26 cellular contexts compared by ENCODE assay signal in the genomic region with DNA sequence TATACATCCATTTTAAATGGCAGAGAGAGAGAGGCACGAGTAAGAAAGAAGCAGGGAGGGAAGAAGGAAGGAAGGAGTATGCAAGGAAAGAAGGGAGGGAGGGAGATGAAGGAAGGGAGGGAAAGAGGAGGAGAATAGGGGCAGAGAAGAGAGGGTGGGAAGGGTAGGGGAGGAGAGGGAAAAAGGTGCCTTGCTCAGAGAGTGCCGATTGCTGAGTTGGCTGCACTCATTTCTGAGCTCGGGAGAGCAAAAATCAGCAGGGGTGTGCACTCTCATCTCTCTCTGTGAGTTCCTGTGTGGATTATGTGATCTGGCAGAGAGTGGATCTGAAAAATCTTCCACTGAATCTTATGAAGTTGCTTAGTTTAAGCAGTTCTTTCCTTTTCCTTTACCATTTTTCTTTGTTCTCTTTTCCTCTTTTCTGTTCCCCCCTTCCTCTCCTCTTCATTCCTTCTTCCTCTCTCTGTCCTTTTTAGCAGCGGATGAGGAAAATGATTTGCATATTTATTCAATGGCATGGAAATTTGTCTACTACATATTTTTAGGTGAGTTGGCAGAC.
"Had no signal": no experiment of that assay in that cellular context is flagged by ENCODE, and none has a peak within 500 bp of the region (broad histone marks: within the 10 kb centered on the region; RNA-seq: fewer than 3 reads in every experiment).

No MANE protein-coding gene starts in this region.

- H3K9me3 ChIP-seq: lower lobe of right lung, neutrophil, ovary, prostate gland, suprapubic skin, thoracic aorta, upper lobe of right lung had no signal

- H3K36me3 ChIP-seq: left lung, lower lobe of right lung, neutrophil, ovary, prostate gland, sigmoid colon, spleen, suprapubic skin, thoracic aorta, tibial artery, upper lobe of right lung had no signal

- DNase-seq: hippocampal formation; kidney; left colon; left lung; lower lobe of right lung; mammary epithelial cell; mesenchymal stem cell; naive thymus-derived CD8-positive, alpha-beta T cell; occipital lobe; ovary; retina; right cardiac atrium; sigmoid colon; small intestine; spleen; stimulated activated CD4-positive, alpha-beta T cell treated with anti-CD3 and anti-CD28 coated beads, Interleukin-4, amount 100 ng/mL, for 24 hours; stimulated activated naive CD4-positive, alpha-beta T cell; tibial artery; trophoblast cell; upper lobe of right lung had no signal

- FAIRE-seq: kidney, small intestine, urothelium cell line had no signal

- H3K27me3 ChIP-seq: left lung, neutrophil, ovary, sigmoid colon, spleen, suprapubic skin, tibial artery, upper lobe of right lung had no signal

- ATAC-seq: left colon; left lung; lower lobe of right lung; naive thymus-derived CD8-positive, alpha-beta T cell; right cardiac atrium; stimulated activated effector memory CD8-positive, alpha-beta T cell treated with anti-CD3 and anti-CD28 coated beads, Interleukin-12 subunit alpha, Interleukin-12 subunit beta, amount 100 ng/mL, for 72 hours; upper lobe of right lung had no signal

- H3K4me3 ChIP-seq: left lung, lower lobe of right lung, ovary, prostate gland, sigmoid colon, spleen, suprapubic skin, thoracic aorta, tibial artery, upper lobe of right lung had no signal

- H3K4me1 ChIP-seq: lower lobe of right lung, prostate gland, sigmoid colon, tibial artery, upper lobe of right lung had no signal

- H3K27ac ChIP-seq: left lung, lower lobe of right lung, neutrophil, ovary, prostate gland, sigmoid colon, spleen, suprapubic skin, thoracic aorta, tibial artery, upper lobe of right lung had no signal
